ENCODE assay signal across 25 cellular contexts in the genomic region with DNA sequence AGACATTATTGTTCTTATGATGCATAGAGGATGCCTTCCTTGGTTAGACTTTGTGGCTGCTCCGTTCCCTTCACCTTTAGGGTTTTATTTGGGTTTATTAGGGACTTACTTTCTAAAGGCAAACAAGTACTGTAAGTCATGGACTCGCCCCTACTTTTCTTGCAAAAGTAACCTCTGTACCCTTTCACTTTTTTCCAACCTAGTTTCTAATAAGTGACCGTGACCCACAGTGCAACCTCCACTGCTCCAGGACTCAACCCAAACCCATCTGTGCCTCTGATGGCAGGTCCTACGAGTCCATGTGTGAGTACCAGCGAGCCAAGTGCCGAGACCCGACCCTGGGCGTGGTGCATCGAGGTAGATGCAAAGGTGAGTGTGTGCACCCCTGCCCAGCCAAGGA.
"Had no signal": no experiment of that assay in that cellular context is flagged by ENCODE, and none has a peak within 500 bp of the region (broad histone marks: within the 10 kb centered on the region; RNA-seq: fewer than 3 reads in every experiment).

No MANE protein-coding gene starts in this region.

- H2AFZ ChIP-seq: parathyroid adenoma had no signal

- H3K27ac ChIP-seq: ovary, parathyroid adenoma, psoas muscle, right lobe of liver, sigmoid colon, stomach, thoracic aorta, thyroid gland, tibial nerve, upper lobe of left lung, uterus had no signal

- H3K4me1 ChIP-seq: parathyroid adenoma, sigmoid colon, stomach, tibial nerve, upper lobe of left lung, uterus had no signal

- ATAC-seq: naive thymus-derived CD4-positive, alpha-beta T cell; natural killer cell; psoas muscle; right cardiac atrium; stimulated activated effector memory CD8-positive, alpha-beta T cell treated with anti-CD3 and anti-CD28 coated beads, Interleukin-12 subunit alpha, Interleukin-12 subunit beta, amount 100 ng/mL, for 72 hours; stimulated activated naive B cell treated with anti-CD40 and anti-IgM and Interleukin-4, amounts not matched to agents 10 μg/mL and 1 μg/mL and 100 μg/mL, for 72 hours had no signal

- H3K9me3 ChIP-seq: ovary, psoas muscle, right lobe of liver, sigmoid colon, thoracic aorta, thyroid gland, upper lobe of left lung, uterus had no signal

- H3K4me3 ChIP-seq: ovary, psoas muscle, right lobe of liver, sigmoid colon, stomach, thoracic aorta, thyroid gland, tibial nerve, upper lobe of left lung, uterus had no signal

- H3K27me3 ChIP-seq: ovary, right lobe of liver, thyroid gland, tibial nerve, upper lobe of left lung, uterus had no signal

- FAIRE-seq: small intestine had no signal

- H3K9ac ChIP-seq: parathyroid adenoma had no signal

- DNase-seq: naive thymus-derived CD4-positive, alpha-beta T cell; natural killer cell; occipital lobe; ovary; posterior cingulate gyrus; psoas muscle; right cardiac atrium; right lobe of liver; sigmoid colon; small intestine; stimulated activated CD4-positive, alpha-beta T cell treated with anti-CD3 and anti-CD28 coated beads, Interleukin-15, amount 100 ng/mL, for 24 hours; stimulated activated CD4-positive, alpha-beta T cell treated with anti-CD3 and anti-CD28 coated beads, Interleukin-2, amount 100 ng/mL, for 24 hours; stimulated activated CD4-positive, alpha-beta T cell treated with anti-CD3 and anti-CD28 coated beads, Interleukin-2, amount 100 ng/mL, for 48 hours; stimulated activated CD4-positive, alpha-beta T cell treated with anti-CD3 and anti-CD28 coated beads, Interleukin-4, amount 100 ng/mL, for 24 hours; stimulated activated naive B cell treated with anti-CD40 and anti-IgM and Interleukin-4, amounts not matched to agents 10 μg/mL and 1 μg/mL and 100 μg/mL, for 72 hours; stimulated activated naive CD4-positive, alpha-beta T cell treated with Interleukin-2 at 50 U/mL for 16 hours; stomach; thyroid gland; trophoblast cell; uterus had no signal

- H3K36me3 ChIP-seq: ovary, sigmoid colon, stomach, thoracic aorta, thyroid gland, tibial nerve, upper lobe of left lung, uterus had no signal
